Comparison of ENCODE assay signal across 2 cellular contexts in the genomic region with DNA sequence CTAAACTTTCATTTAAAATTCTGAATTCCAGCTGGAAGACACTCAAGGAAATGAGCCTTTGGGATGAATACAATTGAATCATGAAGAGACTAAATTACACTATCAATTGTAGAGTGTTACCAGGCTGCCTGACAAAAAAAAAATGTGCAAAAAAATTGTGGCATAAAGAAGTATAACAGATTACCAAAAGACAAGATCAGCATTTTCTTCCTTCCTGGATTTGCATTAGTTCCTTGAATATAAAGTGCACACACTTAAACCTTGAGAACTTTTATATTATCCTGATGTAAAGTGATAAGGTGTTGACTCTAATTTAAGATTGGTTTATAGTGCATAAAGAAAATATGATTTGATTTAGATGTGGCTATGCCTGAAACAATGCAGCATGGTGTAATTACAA.
TF ChIP-seq lines count a peak whose summit lies in the region.

No MANE protein-coding gene starts in this region.

TF ChIP-seq in SK-N-SH, 30 proteins besides CTCF, POLR2A, EP300 and RAD21 (continued from another document):
- TF ChIP-seq, protein P1, sequence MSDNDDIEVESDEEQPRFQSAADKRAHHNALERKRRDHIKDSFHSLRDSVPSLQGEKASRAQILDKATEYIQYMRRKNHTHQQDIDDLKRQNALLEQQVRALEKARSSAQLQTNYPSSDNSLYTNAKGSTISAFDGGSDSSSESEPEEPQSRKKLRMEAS (IDR thresholded peaks at IDR 0.05; ENCODE audit: low read depth): no peak
- TF ChIP-seq JUND (IDR thresholded peaks at IDR 0.05) (no peak), RCOR1 (IDR thresholded peaks at IDR 0.05; ENCODE audit: low read length) (no peak), GATA2 (CRISPR knock-in tag; IDR thresholded peaks at IDR 0.05) (no peak), TAF1 (IDR thresholded peaks at IDR 0.05; ENCODE audit: borderline replicate concordance, low read depth, low read length) (no peak)
- TF ChIP-seq, protein P2, sequence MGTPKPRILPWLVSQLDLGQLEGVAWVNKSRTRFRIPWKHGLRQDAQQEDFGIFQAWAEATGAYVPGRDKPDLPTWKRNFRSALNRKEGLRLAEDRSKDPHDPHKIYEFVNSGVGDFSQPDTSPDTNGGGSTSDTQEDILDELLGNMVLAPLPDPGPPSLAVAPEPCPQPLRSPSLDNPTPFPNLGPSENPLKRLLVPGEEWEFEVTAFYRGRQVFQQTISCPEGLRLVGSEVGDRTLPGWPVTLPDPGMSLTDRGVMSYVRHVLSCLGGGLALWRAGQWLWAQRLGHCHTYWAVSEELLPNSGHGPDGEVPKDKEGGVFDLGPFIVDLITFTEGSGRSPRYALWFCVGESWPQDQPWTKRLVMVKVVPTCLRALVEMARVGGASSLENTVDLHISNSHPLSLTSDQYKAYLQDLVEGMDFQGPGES (IDR thresholded peaks at IDR 0.05; ENCODE audit: low read depth, low read length): no peak
- TF ChIP-seq, protein P3, sequence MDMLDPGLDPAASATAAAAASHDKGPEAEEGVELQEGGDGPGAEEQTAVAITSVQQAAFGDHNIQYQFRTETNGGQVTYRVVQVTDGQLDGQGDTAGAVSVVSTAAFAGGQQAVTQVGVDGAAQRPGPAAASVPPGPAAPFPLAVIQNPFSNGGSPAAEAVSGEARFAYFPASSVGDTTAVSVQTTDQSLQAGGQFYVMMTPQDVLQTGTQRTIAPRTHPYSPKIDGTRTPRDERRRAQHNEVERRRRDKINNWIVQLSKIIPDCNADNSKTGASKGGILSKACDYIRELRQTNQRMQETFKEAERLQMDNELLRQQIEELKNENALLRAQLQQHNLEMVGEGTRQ (IDR thresholded peaks at IDR 0.05; ENCODE audit: borderline replicate concordance, low read depth, low read length): no peak
- TF ChIP-seq, protein P4, sequence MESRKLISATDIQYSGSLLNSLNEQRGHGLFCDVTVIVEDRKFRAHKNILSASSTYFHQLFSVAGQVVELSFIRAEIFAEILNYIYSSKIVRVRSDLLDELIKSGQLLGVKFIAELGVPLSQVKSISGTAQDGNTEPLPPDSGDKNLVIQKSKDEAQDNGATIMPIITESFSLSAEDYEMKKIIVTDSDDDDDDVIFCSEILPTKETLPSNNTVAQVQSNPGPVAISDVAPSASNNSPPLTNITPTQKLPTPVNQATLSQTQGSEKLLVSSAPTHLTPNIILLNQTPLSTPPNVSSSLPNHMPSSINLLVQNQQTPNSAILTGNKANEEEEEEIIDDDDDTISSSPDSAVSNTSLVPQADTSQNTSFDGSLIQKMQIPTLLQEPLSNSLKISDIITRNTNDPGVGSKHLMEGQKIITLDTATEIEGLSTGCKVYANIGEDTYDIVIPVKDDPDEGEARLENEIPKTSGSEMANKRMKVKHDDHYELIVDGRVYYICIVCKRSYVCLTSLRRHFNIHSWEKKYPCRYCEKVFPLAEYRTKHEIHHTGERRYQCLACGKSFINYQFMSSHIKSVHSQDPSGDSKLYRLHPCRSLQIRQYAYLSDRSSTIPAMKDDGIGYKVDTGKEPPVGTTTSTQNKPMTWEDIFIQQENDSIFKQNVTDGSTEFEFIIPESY (IDR thresholded peaks at IDR 0.05; ENCODE audit: borderline replicate concordance, low read depth): no peak

TF ChIP-seq in SK-N-SH treated with all-trans-retinoic acid at 6 μM for 48 hours, 23 proteins besides CTCF, POLR2A, EP300 and RAD21 (continued from another document):
- TF ChIP-seq, protein P5, sequence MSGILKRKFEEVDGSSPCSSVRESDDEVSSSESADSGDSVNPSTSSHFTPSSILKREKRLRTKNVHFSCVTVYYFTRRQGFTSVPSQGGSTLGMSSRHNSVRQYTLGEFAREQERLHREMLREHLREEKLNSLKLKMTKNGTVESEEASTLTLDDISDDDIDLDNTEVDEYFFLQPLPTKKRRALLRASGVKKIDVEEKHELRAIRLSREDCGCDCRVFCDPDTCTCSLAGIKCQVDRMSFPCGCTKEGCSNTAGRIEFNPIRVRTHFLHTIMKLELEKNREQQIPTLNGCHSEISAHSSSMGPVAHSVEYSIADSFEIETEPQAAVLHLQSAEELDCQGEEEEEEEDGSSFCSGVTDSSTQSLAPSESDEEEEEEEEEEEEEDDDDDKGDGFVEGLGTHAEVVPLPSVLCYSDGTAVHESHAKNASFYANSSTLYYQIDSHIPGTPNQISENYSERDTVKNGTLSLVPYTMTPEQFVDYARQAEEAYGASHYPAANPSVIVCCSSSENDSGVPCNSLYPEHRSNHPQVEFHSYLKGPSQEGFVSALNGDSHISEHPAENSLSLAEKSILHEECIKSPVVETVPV (CRISPR knock-in tag; IDR thresholded peaks at IDR 0.05): no peak
